8 cellular contexts compared by ENCODE assay signal in genomic region chr2:70085711-70086277, GRCh38. TPM values are rescaled to one million over a fixed set of nuclear protein-coding genes. Genes with fewer than 3 reads are reported as not detected.
A peak's percentile ranks its signal among the peaks of the same experiment; 100 is the strongest.
DNase-seq lines count a peak whose midpoint lies in the region; ATAC-seq and TF ChIP-seq lines count a peak whose summit lies in the region.

No MANE protein-coding gene starts in this region.

- H3K4me3 ChIP-seq in right atrium auricular region (peak overlapping the region; percentile 85 to 96), suprapubic skin (peak overlapping the region; percentile 68)

- peak overlapping the region; percentile 91 for H3K4me3 Mint-ChIP-seq in activated naive CD8-positive, alpha-beta T cell treated with anti-CD3 and anti-CD28 coated beads, Interleukin-2, amount 10 ng/mL, durations not matched to agents 7 days and 5 days

- H3K27ac ChIP-seq in right atrium auricular region (peak overlapping the region; percentile 96 to 100), layer of hippocampus (ENCODE audit: low read depth, low read length) (peak overlapping the region; percentile 100), suprapubic skin (peak overlapping the region; percentile 99)

- no peak for TF ChIP-seq EP300 in suprapubic skin (IDR thresholded peaks at IDR 0.05)

- peak overlapping the region; percentile 98 for H3K27ac Mint-ChIP-seq in activated naive CD8-positive, alpha-beta T cell treated with anti-CD3 and anti-CD28 coated beads, Interleukin-2, amount 10 ng/mL, durations not matched to agents 7 days and 5 days

- H3K27me3 ChIP-seq in right atrium auricular region (no peaks in the 10 kb centered on the region), layer of hippocampus (ENCODE audit: control insufficient read depth, insufficient read depth, low read length) (no peaks in the 10 kb centered on the region), suprapubic skin (no peaks in the 10 kb centered on the region)

- WGBS in suprapubic skin, result 13% methylated on average over 22 of the region's 22 CpGs

- ATAC-seq in left cardiac atrium, result no peak
- ATAC-seq in activated naive CD8-positive, alpha-beta T cell treated with anti-CD3 and anti-CD28 coated beads, Interleukin-2, amount 10 ng/mL, durations not matched to agents 7 days and 5 days (ENCODE audit: low read depth), result no peak
- no peak for ATAC-seq in HG02884 (IDR thresholded peaks at IDR 0.05; ENCODE audit: unreplicated experiment)
- ATAC-seq in GM21619 (IDR thresholded peaks at IDR 0.05; ENCODE audit: unreplicated experiment), result no peak

- intact Hi-C loops in left cardiac atrium (cut with DNase I), result loop anchor here (1.0 to 5.0 kb wide), 3 partner anchors 37 to 57 kb away; no protein-coding TSS in a partner anchor

- H3K4me1 Mint-ChIP-seq in activated naive CD8-positive, alpha-beta T cell treated with anti-CD3 and anti-CD28 coated beads, Interleukin-2, amount 10 ng/mL, durations not matched to agents 7 days and 5 days, result peaks cover 39% of the 10 kb centered on the region

- TF ChIP-seq POLR2A in suprapubic skin (IDR thresholded peaks at IDR 0.05), result no peak

- H3K9me3 ChIP-seq in right atrium auricular region, result no peaks in the 10 kb centered on the region
- H3K9me3 ChIP-seq in suprapubic skin, result no peaks in the 10 kb centered on the region

- H3K4me1 ChIP-seq in right atrium auricular region, result peaks cover 0 to 48% of the 10 kb centered on the region in 2 donors
- H3K4me1 ChIP-seq in suprapubic skin, result peaks cover 47% of the 10 kb centered on the region

- DNase-seq in right atrium auricular region (ENCODE audit: low spot score) (no peak), left cardiac atrium (no peak), suprapubic skin (ENCODE audit: low spot score in 2 of 2) (peak in 1 of 2 donors; percentile 40), NCI-H2196 treated with DMSO at 0.1 percent for 48 hours (lab: John Stamatoyannopoulos, UW; ENCODE audit: unreplicated experiment) (no peak)
- no peak for DNase-seq in activated naive CD8-positive, alpha-beta T cell treated with anti-CD3 and anti-CD28 coated beads, Interleukin-2, amount 10 ng/mL, durations not matched to agents 7 days and 5 days

- TF ChIP-seq CTCF in right atrium auricular region (IDR thresholded peaks at IDR 0.05), result no peak
- no peak for TF ChIP-seq CTCF in suprapubic skin (IDR thresholded peaks at IDR 0.05)

- POLR2A ChIA-PET in activated naive CD8-positive, alpha-beta T cell treated with anti-CD3 and anti-CD28 coated beads, Interleukin-2, amount 10 ng/mL, durations not matched to agents 7 days and 5 days (lab: Charles Lee), result interaction anchor here (0.7 to 13.8 kb wide), 14 partner anchors 9 to 192 kb away, joined by 3 to 444 read pairs (median 10); partner anchors contain the start of genes C2orf42, MXD1, PCYOX1 and SNRNP27

- H3K36me3 ChIP-seq in right atrium auricular region (peaks cover 38% of the 10 kb centered on the region), suprapubic skin (peaks cover 30% of the 10 kb centered on the region)

- H3K27me3 Mint-ChIP-seq in activated naive CD8-positive, alpha-beta T cell treated with anti-CD3 and anti-CD28 coated beads, Interleukin-2, amount 10 ng/mL, durations not matched to agents 7 days and 5 days, result no peaks in the 10 kb centered on the region

- H3K36me3 Mint-ChIP-seq in activated naive CD8-positive, alpha-beta T cell treated with anti-CD3 and anti-CD28 coated beads, Interleukin-2, amount 10 ng/mL, durations not matched to agents 7 days and 5 days, result peaks cover 40% of the 10 kb centered on the region

- no peaks in the 10 kb centered on the region for H3K9me3 Mint-ChIP-seq in activated naive CD8-positive, alpha-beta T cell treated with anti-CD3 and anti-CD28 coated beads, Interleukin-2, amount 10 ng/mL, durations not matched to agents 7 days and 5 days

RNA-seq across cellular contexts. Expression of gene PCBP1, which starts 1.5 kb away (rescaled TPM):
- total RNA-seq in right atrium auricular region, result 100 to 1,000 TPM; 121 to 147 TPM
- total RNA-seq in left cardiac atrium, result 100 to 1,000 TPM; 230 to 248 TPM
- 100 to 1,000 TPM; 459 to 467 TPM for total RNA-seq in activated naive CD8-positive, alpha-beta T cell treated with anti-CD3 and anti-CD28 coated beads, Interleukin-2, amount 10 ng/mL, durations not matched to agents 7 days and 5 days
- total RNA-seq in suprapubic skin, result 100 to 1,000 TPM; 189 to 236 (median 222) TPM
